1 cellular context compared by ENCODE assay signal in genomic region chr17:67293251-67294203, GRCh38.
TF ChIP-seq lines count a peak whose summit lies in the region.

No MANE protein-coding gene starts in this region.

TF ChIP-seq in HepG2, 621 proteins besides CTCF, POLR2A, EP300 and RAD21 (continued from another document and continues in another):
- no peak; the same call in 1 of the 2 replicates for TF ChIP-seq ARHGAP35 (CRISPR knock-in tag; IDR thresholded peaks at IDR 0.05; ENCODE audit: borderline replicate concordance)
- TF ChIP-seq JUNB (CRISPR knock-in tag; IDR thresholded peaks at IDR 0.05; ENCODE audit: borderline replicate concordance) = no peak
- TF ChIP-seq ONECUT2 (CRISPR knock-in tag; IDR thresholded peaks at IDR 0.05) = no peak
- no peak for TF ChIP-seq ZNF570 (CRISPR knock-in tag; IDR thresholded peaks at IDR 0.05; ENCODE audit: borderline replicate concordance)
- no peak for TF ChIP-seq ZNF441 (CRISPR knock-in tag; IDR thresholded peaks at IDR 0.05; ENCODE audit: borderline replicate concordance)
- TF ChIP-seq, protein P1, sequence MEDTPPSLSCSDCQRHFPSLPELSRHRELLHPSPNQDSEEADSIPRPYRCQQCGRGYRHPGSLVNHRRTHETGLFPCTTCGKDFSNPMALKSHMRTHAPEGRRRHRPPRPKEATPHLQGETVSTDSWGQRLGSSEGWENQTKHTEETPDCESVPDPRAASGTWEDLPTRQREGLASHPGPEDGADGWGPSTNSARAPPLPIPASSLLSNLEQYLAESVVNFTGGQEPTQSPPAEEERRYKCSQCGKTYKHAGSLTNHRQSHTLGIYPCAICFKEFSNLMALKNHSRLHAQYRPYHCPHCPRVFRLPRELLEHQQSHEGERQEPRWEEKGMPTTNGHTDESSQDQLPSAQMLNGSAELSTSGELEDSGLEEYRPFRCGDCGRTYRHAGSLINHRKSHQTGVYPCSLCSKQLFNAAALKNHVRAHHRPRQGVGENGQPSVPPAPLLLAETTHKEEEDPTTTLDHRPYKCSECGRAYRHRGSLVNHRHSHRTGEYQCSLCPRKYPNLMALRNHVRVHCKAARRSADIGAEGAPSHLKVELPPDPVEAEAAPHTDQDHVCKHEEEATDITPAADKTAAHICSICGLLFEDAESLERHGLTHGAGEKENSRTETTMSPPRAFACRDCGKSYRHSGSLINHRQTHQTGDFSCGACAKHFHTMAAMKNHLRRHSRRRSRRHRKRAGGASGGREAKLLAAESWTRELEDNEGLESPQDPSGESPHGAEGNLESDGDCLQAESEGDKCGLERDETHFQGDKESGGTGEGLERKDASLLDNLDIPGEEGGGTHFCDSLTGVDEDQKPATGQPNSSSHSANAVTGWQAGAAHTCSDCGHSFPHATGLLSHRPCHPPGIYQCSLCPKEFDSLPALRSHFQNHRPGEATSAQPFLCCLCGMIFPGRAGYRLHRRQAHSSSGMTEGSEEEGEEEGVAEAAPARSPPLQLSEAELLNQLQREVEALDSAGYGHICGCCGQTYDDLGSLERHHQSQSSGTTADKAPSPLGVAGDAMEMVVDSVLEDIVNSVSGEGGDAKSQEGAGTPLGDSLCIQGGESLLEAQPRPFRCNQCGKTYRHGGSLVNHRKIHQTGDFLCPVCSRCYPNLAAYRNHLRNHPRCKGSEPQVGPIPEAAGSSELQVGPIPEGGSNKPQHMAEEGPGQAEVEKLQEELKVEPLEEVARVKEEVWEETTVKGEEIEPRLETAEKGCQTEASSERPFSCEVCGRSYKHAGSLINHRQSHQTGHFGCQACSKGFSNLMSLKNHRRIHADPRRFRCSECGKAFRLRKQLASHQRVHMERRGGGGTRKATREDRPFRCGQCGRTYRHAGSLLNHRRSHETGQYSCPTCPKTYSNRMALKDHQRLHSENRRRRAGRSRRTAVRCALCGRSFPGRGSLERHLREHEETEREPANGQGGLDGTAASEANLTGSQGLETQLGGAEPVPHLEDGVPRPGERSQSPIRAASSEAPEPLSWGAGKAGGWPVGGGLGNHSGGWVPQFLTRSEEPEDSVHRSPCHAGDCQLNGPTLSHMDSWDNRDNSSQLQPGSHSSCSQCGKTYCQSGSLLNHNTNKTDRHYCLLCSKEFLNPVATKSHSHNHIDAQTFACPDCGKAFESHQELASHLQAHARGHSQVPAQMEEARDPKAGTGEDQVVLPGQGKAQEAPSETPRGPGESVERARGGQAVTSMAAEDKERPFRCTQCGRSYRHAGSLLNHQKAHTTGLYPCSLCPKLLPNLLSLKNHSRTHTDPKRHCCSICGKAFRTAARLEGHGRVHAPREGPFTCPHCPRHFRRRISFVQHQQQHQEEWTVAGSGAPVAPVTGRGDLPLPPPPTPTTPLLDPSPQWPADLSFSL (CRISPR knock-in tag; IDR thresholded peaks at IDR 0.05) = no peak
- TF ChIP-seq, protein P2, sequence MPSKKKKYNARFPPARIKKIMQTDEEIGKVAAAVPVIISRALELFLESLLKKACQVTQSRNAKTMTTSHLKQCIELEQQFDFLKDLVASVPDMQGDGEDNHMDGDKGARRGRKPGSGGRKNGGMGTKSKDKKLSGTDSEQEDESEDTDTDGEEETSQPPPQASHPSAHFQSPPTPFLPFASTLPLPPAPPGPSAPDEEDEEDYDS (CRISPR knock-in tag; IDR thresholded peaks at IDR 0.05) = no peak
- no peak for TF ChIP-seq JUN (CRISPR knock-in tag; IDR thresholded peaks at IDR 0.05)
- TF ChIP-seq ZNF672 (CRISPR knock-in tag; IDR thresholded peaks at IDR 0.05) = no peak
- no peak for TF ChIP-seq ZNF766 (CRISPR knock-in tag; IDR thresholded peaks at IDR 0.05; ENCODE audit: borderline replicate concordance)
- TF ChIP-seq ZNF607 (CRISPR knock-in tag; IDR thresholded peaks at IDR 0.05; ENCODE audit: borderline replicate concordance) = no peak
- no peak for TF ChIP-seq REXO4 (CRISPR knock-in tag; IDR thresholded peaks at IDR 0.05; ENCODE audit: borderline replicate concordance)
- TF ChIP-seq ZNF577 (CRISPR knock-in tag; IDR thresholded peaks at IDR 0.05; ENCODE audit: borderline replicate concordance, low read depth) = no peak
- TF ChIP-seq NCOR1 (IDR thresholded peaks at IDR 0.05; ENCODE audit: borderline replicate concordance, low read length) = no peak
- peak; percentile 56 for TF ChIP-seq IKZF4 (CRISPR knock-in tag; IDR thresholded peaks at IDR 0.05; ENCODE audit: borderline replicate concordance, low read depth, not compliant biosample characterization)
- no peak for TF ChIP-seq RAD51 (IDR thresholded peaks at IDR 0.05; ENCODE audit: borderline replicate concordance)
- TF ChIP-seq RBFOX2 (IDR thresholded peaks at IDR 0.05; ENCODE audit: low read depth, low read length) = no peak
- peak; percentile 9; the same call in 1 of the 2 replicates for TF ChIP-seq ZNF768 (CRISPR knock-in tag; IDR thresholded peaks at IDR 0.05)
- TF ChIP-seq CENPT (CRISPR knock-in tag; IDR thresholded peaks at IDR 0.05; ENCODE audit: low read depth) = no peak
- TF ChIP-seq CBX2 (IDR thresholded peaks at IDR 0.05; ENCODE audit: low read depth, low read length) = no peak
- TF ChIP-seq CBX2 (CRISPR knock-in tag; IDR thresholded peaks at IDR 0.05; ENCODE audit: low read depth) = no peak
- TF ChIP-seq, protein P3, sequence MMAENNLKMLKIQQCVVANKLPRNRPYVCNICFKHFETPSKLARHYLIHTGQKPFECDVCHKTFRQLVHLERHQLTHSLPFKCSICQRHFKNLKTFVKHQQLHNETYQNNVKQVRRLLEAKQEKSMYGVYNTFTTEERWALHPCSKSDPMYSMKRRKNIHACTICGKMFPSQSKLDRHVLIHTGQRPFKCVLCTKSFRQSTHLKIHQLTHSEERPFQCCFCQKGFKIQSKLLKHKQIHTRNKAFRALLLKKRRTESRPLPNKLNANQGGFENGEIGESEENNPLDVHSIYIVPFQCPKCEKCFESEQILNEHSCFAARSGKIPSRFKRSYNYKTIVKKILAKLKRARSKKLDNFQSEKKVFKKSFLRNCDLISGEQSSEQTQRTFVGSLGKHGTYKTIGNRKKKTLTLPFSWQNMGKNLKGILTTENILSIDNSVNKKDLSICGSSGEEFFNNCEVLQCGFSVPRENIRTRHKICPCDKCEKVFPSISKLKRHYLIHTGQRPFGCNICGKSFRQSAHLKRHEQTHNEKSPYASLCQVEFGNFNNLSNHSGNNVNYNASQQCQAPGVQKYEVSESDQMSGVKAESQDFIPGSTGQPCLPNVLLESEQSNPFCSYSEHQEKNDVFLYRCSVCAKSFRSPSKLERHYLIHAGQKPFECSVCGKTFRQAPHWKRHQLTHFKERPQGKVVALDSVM (CRISPR knock-in tag; IDR thresholded peaks at IDR 0.05) = peak; percentile 54; the same call in 1 of the 2 replicates
- TF ChIP-seq RELA (CRISPR knock-in tag; IDR thresholded peaks at IDR 0.05) = no peak
- TF ChIP-seq, protein P4, sequence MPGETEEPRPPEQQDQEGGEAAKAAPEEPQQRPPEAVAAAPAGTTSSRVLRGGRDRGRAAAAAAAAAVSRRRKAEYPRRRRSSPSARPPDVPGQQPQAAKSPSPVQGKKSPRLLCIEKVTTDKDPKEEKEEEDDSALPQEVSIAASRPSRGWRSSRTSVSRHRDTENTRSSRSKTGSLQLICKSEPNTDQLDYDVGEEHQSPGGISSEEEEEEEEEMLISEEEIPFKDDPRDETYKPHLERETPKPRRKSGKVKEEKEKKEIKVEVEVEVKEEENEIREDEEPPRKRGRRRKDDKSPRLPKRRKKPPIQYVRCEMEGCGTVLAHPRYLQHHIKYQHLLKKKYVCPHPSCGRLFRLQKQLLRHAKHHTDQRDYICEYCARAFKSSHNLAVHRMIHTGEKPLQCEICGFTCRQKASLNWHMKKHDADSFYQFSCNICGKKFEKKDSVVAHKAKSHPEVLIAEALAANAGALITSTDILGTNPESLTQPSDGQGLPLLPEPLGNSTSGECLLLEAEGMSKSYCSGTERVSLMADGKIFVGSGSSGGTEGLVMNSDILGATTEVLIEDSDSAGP (CRISPR knock-in tag; IDR thresholded peaks at IDR 0.05; ENCODE audit: borderline replicate concordance) = peak; percentile 82
- TF ChIP-seq REL (CRISPR knock-in tag; conservative IDR thresholded peaks at IDR 0.05) = no peak
- no peak for TF ChIP-seq ZNF614 (CRISPR knock-in tag; IDR thresholded peaks at IDR 0.05; ENCODE audit: borderline replicate concordance)
- TF ChIP-seq, protein P5, sequence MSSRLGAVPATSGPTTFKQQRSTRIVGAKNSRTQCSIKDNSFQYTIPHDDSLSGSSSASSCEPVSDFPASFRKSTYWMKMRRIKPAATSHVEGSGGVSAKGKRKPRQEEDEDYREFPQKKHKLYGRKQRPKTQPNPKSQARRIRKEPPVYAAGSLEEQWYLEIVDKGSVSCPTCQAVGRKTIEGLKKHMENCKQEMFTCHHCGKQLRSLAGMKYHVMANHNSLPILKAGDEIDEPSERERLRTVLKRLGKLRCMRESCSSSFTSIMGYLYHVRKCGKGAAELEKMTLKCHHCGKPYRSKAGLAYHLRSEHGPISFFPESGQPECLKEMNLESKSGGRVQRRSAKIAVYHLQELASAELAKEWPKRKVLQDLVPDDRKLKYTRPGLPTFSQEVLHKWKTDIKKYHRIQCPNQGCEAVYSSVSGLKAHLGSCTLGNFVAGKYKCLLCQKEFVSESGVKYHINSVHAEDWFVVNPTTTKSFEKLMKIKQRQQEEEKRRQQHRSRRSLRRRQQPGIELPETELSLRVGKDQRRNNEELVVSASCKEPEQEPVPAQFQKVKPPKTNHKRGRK (CRISPR knock-in tag; IDR thresholded peaks at IDR 0.05) = no peak
- TF ChIP-seq ZFY (CRISPR knock-in tag; IDR thresholded peaks at IDR 0.05) = no peak; the same call in 1 of the 2 replicates
- no peak for TF ChIP-seq SOX5 (CRISPR knock-in tag; IDR thresholded peaks at IDR 0.05; ENCODE audit: borderline replicate concordance)
- TF ChIP-seq KLF16 (CRISPR knock-in tag; IDR thresholded peaks at IDR 0.05) = 0 out of 4 replicates have a peak, but pooled peaks of 1 of the 2 experiments have one; percentile 25
- TF ChIP-seq ZNF772 (CRISPR knock-in tag; IDR thresholded peaks at IDR 0.05) = no peak
- 0 out of 2 replicates have a peak, but pooled peaks have one; percentile 23 for TF ChIP-seq CBFB (CRISPR knock-in tag; IDR thresholded peaks at IDR 0.05)
- no peak for TF ChIP-seq ZNF414 (CRISPR knock-in tag; IDR thresholded peaks at IDR 0.05)
- TF ChIP-seq, protein P6, sequence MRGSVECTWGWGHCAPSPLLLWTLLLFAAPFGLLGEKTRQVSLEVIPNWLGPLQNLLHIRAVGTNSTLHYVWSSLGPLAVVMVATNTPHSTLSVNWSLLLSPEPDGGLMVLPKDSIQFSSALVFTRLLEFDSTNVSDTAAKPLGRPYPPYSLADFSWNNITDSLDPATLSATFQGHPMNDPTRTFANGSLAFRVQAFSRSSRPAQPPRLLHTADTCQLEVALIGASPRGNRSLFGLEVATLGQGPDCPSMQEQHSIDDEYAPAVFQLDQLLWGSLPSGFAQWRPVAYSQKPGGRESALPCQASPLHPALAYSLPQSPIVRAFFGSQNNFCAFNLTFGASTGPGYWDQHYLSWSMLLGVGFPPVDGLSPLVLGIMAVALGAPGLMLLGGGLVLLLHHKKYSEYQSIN (CRISPR knock-in tag; IDR thresholded peaks at IDR 0.05; ENCODE audit: borderline replicate concordance) = no peak
- no peak for TF ChIP-seq ZSCAN12 (CRISPR knock-in tag; IDR thresholded peaks at IDR 0.05)
- no peak for TF ChIP-seq ZNF747 (CRISPR knock-in tag; IDR thresholded peaks at IDR 0.05; ENCODE audit: borderline replicate concordance)
- no peak for TF ChIP-seq HMG20A (CRISPR knock-in tag; IDR thresholded peaks at IDR 0.05; ENCODE audit: borderline replicate concordance)
- TF ChIP-seq ZNF552 (CRISPR knock-in tag; IDR thresholded peaks at IDR 0.05; ENCODE audit: borderline replicate concordance) = no peak
- no peak for TF ChIP-seq HNRNPK (IDR thresholded peaks at IDR 0.05; ENCODE audit: low read depth, low read length, poor library complexity, severe bottlenecking)
- peak; percentile 71 for TF ChIP-seq ZFX (CRISPR knock-in tag; IDR thresholded peaks at IDR 0.05; ENCODE audit: low read depth)
- no peak for TF ChIP-seq ZNF253 (CRISPR knock-in tag; IDR thresholded peaks at IDR 0.05; ENCODE audit: borderline replicate concordance)
- no peak for TF ChIP-seq SMYD3 (CRISPR knock-in tag; IDR thresholded peaks at IDR 0.05)
- no peak for TF ChIP-seq ZKSCAN1 (IDR thresholded peaks at IDR 0.05; ENCODE audit: low read length)
- no peak for TF ChIP-seq ZNF543 (CRISPR knock-in tag; IDR thresholded peaks at IDR 0.05)
- no peak for TF ChIP-seq NKX3-1 (CRISPR knock-in tag; IDR thresholded peaks at IDR 0.05)
- TF ChIP-seq PTBP1 (IDR thresholded peaks at IDR 0.05; ENCODE audit: low read depth, low read length, poor library complexity, severe bottlenecking) = no peak
- no peak for TF ChIP-seq ZNF17 (CRISPR knock-in tag; IDR thresholded peaks at IDR 0.05)
- no peak; the same call in 1 of the 2 replicates for TF ChIP-seq ZKSCAN8 (CRISPR knock-in tag; IDR thresholded peaks at IDR 0.05; ENCODE audit: borderline replicate concordance)
- no peak for TF ChIP-seq HMG20B (CRISPR knock-in tag; conservative IDR thresholded peaks at IDR 0.05)
- no peak for TF ChIP-seq ZNF780A (CRISPR knock-in tag; IDR thresholded peaks at IDR 0.05)
- TF ChIP-seq MLLT10 (CRISPR knock-in tag; IDR thresholded peaks at IDR 0.05) = no peak
- no peak for TF ChIP-seq ISL2 (CRISPR knock-in tag; IDR thresholded peaks at IDR 0.05)
- TF ChIP-seq KDM1A (CRISPR knock-in tag; IDR thresholded peaks at IDR 0.05) = no peak
- TF ChIP-seq, protein P7, sequence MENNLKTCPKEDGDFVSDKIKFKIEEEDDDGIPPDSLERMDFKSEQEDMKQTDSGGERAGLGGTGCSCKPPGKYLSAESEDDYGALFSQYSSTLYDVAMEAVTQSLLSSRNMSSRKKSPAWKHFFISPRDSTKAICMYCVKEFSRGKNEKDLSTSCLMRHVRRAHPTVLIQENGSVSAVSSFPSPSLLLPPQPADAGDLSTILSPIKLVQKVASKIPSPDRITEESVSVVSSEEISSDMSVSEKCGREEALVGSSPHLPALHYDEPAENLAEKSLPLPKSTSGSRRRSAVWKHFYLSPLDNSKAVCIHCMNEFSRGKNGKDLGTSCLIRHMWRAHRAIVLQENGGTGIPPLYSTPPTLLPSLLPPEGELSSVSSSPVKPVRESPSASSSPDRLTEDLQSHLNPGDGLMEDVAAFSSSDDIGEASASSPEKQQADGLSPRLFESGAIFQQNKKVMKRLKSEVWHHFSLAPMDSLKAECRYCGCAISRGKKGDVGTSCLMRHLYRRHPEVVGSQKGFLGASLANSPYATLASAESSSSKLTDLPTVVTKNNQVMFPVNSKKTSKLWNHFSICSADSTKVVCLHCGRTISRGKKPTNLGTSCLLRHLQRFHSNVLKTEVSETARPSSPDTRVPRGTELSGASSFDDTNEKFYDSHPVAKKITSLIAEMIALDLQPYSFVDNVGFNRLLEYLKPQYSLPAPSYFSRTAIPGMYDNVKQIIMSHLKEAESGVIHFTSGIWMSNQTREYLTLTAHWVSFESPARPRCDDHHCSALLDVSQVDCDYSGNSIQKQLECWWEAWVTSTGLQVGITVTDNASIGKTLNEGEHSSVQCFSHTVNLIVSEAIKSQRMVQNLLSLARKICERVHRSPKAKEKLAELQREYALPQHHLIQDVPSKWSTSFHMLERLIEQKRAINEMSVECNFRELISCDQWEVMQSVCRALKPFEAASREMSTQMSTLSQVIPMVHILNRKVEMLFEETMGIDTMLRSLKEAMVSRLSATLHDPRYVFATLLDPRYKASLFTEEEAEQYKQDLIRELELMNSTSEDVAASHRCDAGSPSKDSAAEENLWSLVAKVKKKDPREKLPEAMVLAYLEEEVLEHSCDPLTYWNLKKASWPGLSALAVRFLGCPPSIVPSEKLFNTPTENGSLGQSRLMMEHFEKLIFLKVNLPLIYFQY (CRISPR knock-in tag; IDR thresholded peaks at IDR 0.05; ENCODE audit: borderline replicate concordance) = no peak
- TF ChIP-seq ZNF350 (CRISPR knock-in tag; IDR thresholded peaks at IDR 0.05; ENCODE audit: borderline replicate concordance, low read depth) = peak; percentile 76
